In the genomic region with DNA sequence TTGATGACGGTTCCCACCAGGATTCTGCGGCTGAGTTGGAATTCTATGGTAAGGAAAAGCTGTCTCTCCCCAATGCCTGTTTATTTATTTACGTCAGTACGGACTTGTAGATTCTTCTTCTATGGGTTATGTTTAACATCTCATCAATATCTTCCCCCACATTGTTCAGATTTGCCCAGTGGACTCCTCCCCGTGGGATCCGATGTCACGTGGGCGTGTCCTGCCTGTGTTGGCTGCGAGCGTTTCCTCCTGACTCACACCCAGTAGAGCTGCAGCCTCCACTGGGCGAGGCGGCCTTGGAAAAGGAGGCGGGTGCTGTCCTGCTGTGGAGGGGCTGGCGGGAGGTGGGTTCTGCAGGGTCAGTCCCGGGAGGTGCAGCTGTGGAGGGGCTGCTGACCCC, we compare ENCODE assay signal across 9 cellular contexts. TPM values are rescaled to one million over a fixed set of nuclear protein-coding genes. Genes with fewer than 3 reads are reported as not detected.
DNase-seq lines count a peak whose midpoint lies in the region; ATAC-seq and TF ChIP-seq lines count a peak whose summit lies in the region.
"Had no signal": no experiment of that assay in that cellular context is flagged by ENCODE, and none has a peak within 500 bp of the region (broad histone marks: within the 10 kb centered on the region; RNA-seq: fewer than 3 reads in every experiment).

No MANE protein-coding gene starts in this region.

- DNase-seq in EL (peak; percentile 59), NCI-H69 (lab: John Stamatoyannopoulos, UW) (peak; percentile 45), dermis microvascular lymphatic vessel endothelial cell (ENCODE audit: low read depth in 2 of 2) (peak; percentile 55 to 77), nephron progenitor cell (peak; percentile 35), NCI-H1048 (lab: John Stamatoyannopoulos, UW) (no peak), NCI-H1092 treated with DMSO at 0.1 percent for 48 hours (lab: John Stamatoyannopoulos, UW) (no peak)
- no peak for DNase-seq in effector memory CD8-positive, alpha-beta T cell
- DNase-seq: NCI-H526 had no signal

- H3K27me3 Mint-ChIP-seq in nephron progenitor cell (ENCODE audit: low read depth, poor library complexity): peaks cover 58% of the 10 kb centered on the region
- peaks cover 47 to 49% of the 10 kb centered on the region in 2 donors for H3K27me3 Mint-ChIP-seq in effector memory CD8-positive, alpha-beta T cell

- H3K9me3 Mint-ChIP-seq in nephron progenitor cell: no peaks in the 10 kb centered on the region
- no peaks in the 10 kb centered on the region for H3K9me3 Mint-ChIP-seq in effector memory CD8-positive, alpha-beta T cell

- ATAC-seq in GM21825 (IDR thresholded peaks at IDR 0.05; ENCODE audit: unreplicated experiment): no peak
- no peak for ATAC-seq in effector memory CD8-positive, alpha-beta T cell (replicated peaks)

- H3K36me3 Mint-ChIP-seq in nephron progenitor cell (ENCODE audit: low read depth): no peaks in the 10 kb centered on the region
- no peaks in the 10 kb centered on the region for H3K36me3 Mint-ChIP-seq in effector memory CD8-positive, alpha-beta T cell (ENCODE audit: insufficient read depth)

- no peaks in the 10 kb centered on the region for H3K4me1 Mint-ChIP-seq in nephron progenitor cell
- no peaks in the 10 kb centered on the region for H3K4me1 Mint-ChIP-seq in effector memory CD8-positive, alpha-beta T cell (ENCODE audit: low read depth in 2 of 2)

- TF ChIP-seq CTCF in nephron progenitor cell (IDR thresholded peaks at IDR 0.05): no peak

- no peak overlapping the region for H3K4me3 Mint-ChIP-seq in nephron progenitor cell
- H3K4me3 Mint-ChIP-seq in effector memory CD8-positive, alpha-beta T cell: no peak overlapping the region

- no peak overlapping the region for H3K27ac Mint-ChIP-seq in nephron progenitor cell
- H3K27ac Mint-ChIP-seq in effector memory CD8-positive, alpha-beta T cell: no peak overlapping the region

RNA-seq across cellular contexts. Expression of a gene that starts 46.8 kb away (rescaled TPM):
- total RNA-seq in dermis microvascular lymphatic vessel endothelial cell: 0.51 and 0.90 TPM in 2 replicates

Comparison
In these comparisons a context has a peak if more than half of its experiments do, and no peak if none do; other contexts are left out.
1. DNase-seq: peak in EL (single experiment), NCI-H69 (single experiment), dermis microvascular lymphatic vessel endothelial cell (2 of 2) and nephron progenitor cell (single experiment); none in NCI-H1048 (single experiment), effector memory CD8-positive, alpha-beta T cell (0 of 3) and NCI-H1092 treated with DMSO at 0.1 percent for 48 hours (single experiment).